In the genomic region with DNA sequence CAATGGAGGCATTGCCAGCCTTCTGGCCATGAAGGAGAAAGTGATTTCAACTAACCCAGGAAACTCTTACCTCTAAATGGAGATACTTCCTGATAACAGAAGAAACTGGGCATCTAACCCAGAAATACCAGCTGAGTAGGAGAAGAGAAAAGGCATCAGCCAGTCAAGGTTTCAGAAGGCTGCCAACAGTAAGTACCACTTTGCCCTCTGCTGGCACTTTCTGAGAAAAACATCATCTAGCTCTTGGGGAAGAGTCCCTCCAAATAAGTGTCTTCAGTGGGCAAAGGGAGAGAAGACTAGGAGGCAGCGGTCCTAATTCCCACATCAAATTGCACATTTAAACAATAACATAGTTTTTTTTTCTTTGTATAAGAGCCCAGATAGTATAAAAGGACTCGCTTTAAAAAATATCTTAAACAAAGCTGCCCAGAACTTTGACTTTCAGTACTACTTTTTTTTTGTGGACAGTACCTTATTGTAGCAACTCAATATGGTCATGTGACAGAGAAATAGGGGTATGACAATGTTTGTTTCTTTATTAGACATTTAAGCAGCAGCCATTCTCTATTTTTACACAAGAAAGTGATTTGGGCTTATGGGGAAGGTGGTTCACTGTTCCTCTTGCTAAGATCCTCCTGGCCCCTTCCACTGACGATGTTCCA, we compare ENCODE assay signal across 8 cellular contexts.
DNase-seq lines count a peak whose midpoint lies in the region; ATAC-seq and TF ChIP-seq lines count a peak whose summit lies in the region.

No MANE protein-coding gene starts in this region.

- no peaks in the 10 kb centered on the region for H3K4me1 ChIP-seq in thoracic aorta (ENCODE audit: control insufficient read depth in 1 of 2, low read depth in 2 of 2)

- H3K27me3 Mint-ChIP-seq in activated CD8-positive, alpha-beta T cell treated with anti-CD3 and anti-CD28 coated beads, Interleukin-2, amount 10 ng/mL, durations not matched to agents 7 days and 5 days (ENCODE audit: low read depth), result no peaks in the 10 kb centered on the region

- H3K36me3 ChIP-seq in thoracic aorta, result no peaks in the 10 kb centered on the region

- no peaks in the 10 kb centered on the region for H3K36me3 Mint-ChIP-seq in activated CD8-positive, alpha-beta T cell treated with anti-CD3 and anti-CD28 coated beads, Interleukin-2, amount 10 ng/mL, durations not matched to agents 7 days and 5 days (ENCODE audit: low read depth)

- no peak overlapping the region for H3K27ac ChIP-seq in thoracic aorta

- H3K4me1 Mint-ChIP-seq in activated CD8-positive, alpha-beta T cell treated with anti-CD3 and anti-CD28 coated beads, Interleukin-2, amount 10 ng/mL, durations not matched to agents 7 days and 5 days (ENCODE audit: low read depth), result no peaks in the 10 kb centered on the region

- H3K4me3 ChIP-seq in thoracic aorta, result no peak overlapping the region

- DNase-seq in CD1c-positive myeloid dendritic cell (ENCODE audit: extremely low spot score) (peak; percentile 40), NCI-H1930 (lab: John Stamatoyannopoulos, UW) (peak; percentile 24 to 38), iPS DF 19.7 (ENCODE audit: low read depth, low spot score) (peak; percentile 38), thoracic aorta (ENCODE audit: low spot score) (no peak), NK-92 (lab: John Stamatoyannopoulos, UW; ENCODE audit: unreplicated experiment) (no peak)
- DNase-seq in activated CD8-positive, alpha-beta T cell treated with anti-CD3 and anti-CD28 coated beads, Interleukin-2, amount 10 ng/mL, durations not matched to agents 7 days and 5 days, result peak; percentile 26

- H3K9me3 Mint-ChIP-seq in activated CD8-positive, alpha-beta T cell treated with anti-CD3 and anti-CD28 coated beads, Interleukin-2, amount 10 ng/mL, durations not matched to agents 7 days and 5 days (ENCODE audit: insufficient read depth), result no peaks in the 10 kb centered on the region

- POLR2A ChIA-PET in activated CD8-positive, alpha-beta T cell treated with anti-CD3 and anti-CD28 coated beads, Interleukin-2, amount 10 ng/mL, durations not matched to agents 7 days and 5 days (lab: Charles Lee), result no interaction called here

- no peak overlapping the region for H3K4me3 Mint-ChIP-seq in activated CD8-positive, alpha-beta T cell treated with anti-CD3 and anti-CD28 coated beads, Interleukin-2, amount 10 ng/mL, durations not matched to agents 7 days and 5 days

- no peak overlapping the region for H3K27ac Mint-ChIP-seq in activated CD8-positive, alpha-beta T cell treated with anti-CD3 and anti-CD28 coated beads, Interleukin-2, amount 10 ng/mL, durations not matched to agents 7 days and 5 days

- CTCF ChIA-PET in activated CD8-positive, alpha-beta T cell treated with anti-CD3 and anti-CD28 coated beads, Interleukin-2, amount 10 ng/mL, durations not matched to agents 7 days and 5 days (lab: Charles Lee), result no interaction called here

- no peaks in the 10 kb centered on the region for H3K9me3 ChIP-seq in thoracic aorta

- TF ChIP-seq CTCF in thoracic aorta (IDR thresholded peaks at IDR 0.05), result peak; percentile 34

- ATAC-seq in GM18858 (IDR thresholded peaks at IDR 0.05; ENCODE audit: unreplicated experiment) (peak; percentile 82), HG03039 (IDR thresholded peaks at IDR 0.05; ENCODE audit: unreplicated experiment) (peak; percentile 76), thoracic aorta (ENCODE audit: insufficient number of reproducible peaks, low FRiP score, low read depth) (no peak)
- no peak for ATAC-seq in activated CD8-positive, alpha-beta T cell treated with anti-CD3 and anti-CD28 coated beads, Interleukin-2, amount 10 ng/mL, durations not matched to agents 7 days and 5 days

- no peaks in the 10 kb centered on the region for H3K27me3 ChIP-seq in thoracic aorta (replicated peaks; ENCODE audit: insufficient read depth)

Comparison
In these comparisons a context has a peak if more than half of its experiments do, and no peak if none do; other contexts are left out.
1. DNase-seq: peak in CD1c-positive myeloid dendritic cell (single experiment), NCI-H1930 (2 of 2), activated CD8-positive, alpha-beta T cell treated with anti-CD3 and anti-CD28 coated beads, Interleukin-2, amount 10 ng/mL, durations not matched to agents 7 days and 5 days (single experiment) and iPS DF 19.7 (single experiment); none in thoracic aorta (single experiment) and NK-92 (single experiment).
2. ATAC-seq: peak in GM18858 (single experiment) and HG03039 (single experiment); none in activated CD8-positive, alpha-beta T cell treated with anti-CD3 and anti-CD28 coated beads, Interleukin-2, amount 10 ng/mL, durations not matched to agents 7 days and 5 days (single experiment) and thoracic aorta (single experiment).